In genomic region chr20:12978613-12979495, GRCh38 we compare ENCODE assay signal across 1 cellular context.
TF ChIP-seq lines count a peak whose summit lies in the region.

No MANE protein-coding gene starts in this region.

TF ChIP-seq in HepG2, 621 proteins besides CTCF, POLR2A, EP300 and RAD21 (continued from another document):
- TF ChIP-seq ZNF282 (IDR thresholded peaks at IDR 0.05; ENCODE audit: partially characterized antibody): no peak
- TF ChIP-seq ZNF431 (CRISPR knock-in tag; IDR thresholded peaks at IDR 0.05; ENCODE audit: borderline replicate concordance, low read depth): no peak; the same call in 1 of the 2 replicates
- no peak for TF ChIP-seq FOXA1 (IDR thresholded peaks at IDR 0.05)
- peak; percentile 81 for TF ChIP-seq FOXA1 (CRISPR knock-in tag; IDR thresholded peaks at IDR 0.05)
- no peak for TF ChIP-seq ZNF484 (CRISPR knock-in tag; IDR thresholded peaks at IDR 0.05; ENCODE audit: borderline replicate concordance, low read depth)
- TF ChIP-seq ZNF224 (CRISPR knock-in tag; IDR thresholded peaks at IDR 0.05): no peak
- peak; percentile 81; the same call in 1 of the 2 replicates for TF ChIP-seq ZFP36L1 (CRISPR knock-in tag; IDR thresholded peaks at IDR 0.05)
- no peak for TF ChIP-seq GTF2F1 (IDR thresholded peaks at IDR 0.05; ENCODE audit: low read length)
- TF ChIP-seq FOXO4 (CRISPR knock-in tag; conservative IDR thresholded peaks at IDR 0.05): no peak
- no peak for TF ChIP-seq ZNF598 (CRISPR knock-in tag; IDR thresholded peaks at IDR 0.05; ENCODE audit: borderline replicate concordance)
- TF ChIP-seq HNRNPLL (IDR thresholded peaks at IDR 0.05; ENCODE audit: low read depth, low read length, poor library complexity, severe bottlenecking): no peak
- TF ChIP-seq HOMEZ (CRISPR knock-in tag; IDR thresholded peaks at IDR 0.05; ENCODE audit: low read depth): peak; percentile 92
- TF ChIP-seq NFIC (IDR thresholded peaks at IDR 0.05; ENCODE audit: low read length): peak; percentile 88
- TF ChIP-seq RCOR2 (CRISPR knock-in tag; IDR thresholded peaks at IDR 0.05): peak; percentile 88
- no peak for TF ChIP-seq BRF2 (CRISPR knock-in tag; IDR thresholded peaks at IDR 0.05)
- TF ChIP-seq TFDP1 (CRISPR knock-in tag; IDR thresholded peaks at IDR 0.05; ENCODE audit: borderline replicate concordance): peak; percentile 63; the same call in 1 of the 2 replicates
- no peak for TF ChIP-seq ZFP90 (CRISPR knock-in tag; IDR thresholded peaks at IDR 0.05; ENCODE audit: borderline replicate concordance)
- TF ChIP-seq MAZ (IDR thresholded peaks at IDR 0.05; ENCODE audit: borderline replicate concordance, low read depth, low read length): no peak
- TF ChIP-seq MAZ (CRISPR knock-in tag; IDR thresholded peaks at IDR 0.05; ENCODE audit: low read depth): 0 out of 2 replicates have a peak, but pooled peaks have one; percentile 22
- no peak for TF ChIP-seq ZNF615 (CRISPR knock-in tag; IDR thresholded peaks at IDR 0.05; ENCODE audit: borderline replicate concordance)
- TF ChIP-seq ZNF597 (CRISPR knock-in tag; IDR thresholded peaks at IDR 0.05): no peak
- TF ChIP-seq CBFB (CRISPR knock-in tag; IDR thresholded peaks at IDR 0.05): no peak
- peak; percentile 90 for TF ChIP-seq HDAC1 (CRISPR knock-in tag; IDR thresholded peaks at IDR 0.05)
- no peak; the same call in 1 of the 2 replicates for TF ChIP-seq NFYC (CRISPR knock-in tag; IDR thresholded peaks at IDR 0.05)
- TF ChIP-seq JUN (CRISPR knock-in tag; IDR thresholded peaks at IDR 0.05): no peak
- TF ChIP-seq SRY (CRISPR knock-in tag; IDR thresholded peaks at IDR 0.05): no peak
- TF ChIP-seq FLYWCH1 (CRISPR knock-in tag; IDR thresholded peaks at IDR 0.05): no peak
- 0 out of 2 replicates have a peak, but pooled peaks have one; percentile 56 for TF ChIP-seq ZNF354B (CRISPR knock-in tag; IDR thresholded peaks at IDR 0.05)
- TF ChIP-seq KIAA2018 (CRISPR knock-in tag; IDR thresholded peaks at IDR 0.05; ENCODE audit: borderline replicate concordance): no peak
- no peak for TF ChIP-seq SMAD1 (CRISPR knock-in tag; IDR thresholded peaks at IDR 0.05; ENCODE audit: borderline replicate concordance, low read depth)
- no peak for TF ChIP-seq ARNT2 (CRISPR knock-in tag; IDR thresholded peaks at IDR 0.05; ENCODE audit: low read depth)
- TF ChIP-seq ZFYVE20 (CRISPR knock-in tag; IDR thresholded peaks at IDR 0.05; ENCODE audit: borderline replicate concordance, low read depth): no peak
- no peak for TF ChIP-seq PLSCR1 (CRISPR knock-in tag; IDR thresholded peaks at IDR 0.05; ENCODE audit: borderline replicate concordance)
- TF ChIP-seq SP1 (IDR thresholded peaks at IDR 0.05): no peak
- no peak for TF ChIP-seq SP1 (CRISPR knock-in tag; IDR thresholded peaks at IDR 0.05)
- no peak for TF ChIP-seq SPEN (CRISPR knock-in tag; IDR thresholded peaks at IDR 0.05; ENCODE audit: low read depth)
- no peak; the same call in 1 of the 2 replicates for TF ChIP-seq RXRA (CRISPR knock-in tag; IDR thresholded peaks at IDR 0.05)
- no peak for TF ChIP-seq SP2 (CRISPR knock-in tag; IDR thresholded peaks at IDR 0.05)
- peak in 1 of 2 experiments; percentile 68; a peak in 1 of 4 replicates for TF ChIP-seq ATF4 (CRISPR knock-in tag; IDR thresholded peaks at IDR 0.05)
- TF ChIP-seq SUZ12 (IDR thresholded peaks at IDR 0.05; ENCODE audit: low read depth, low read length): no peak
- no peak for TF ChIP-seq NFRKB (IDR thresholded peaks at IDR 0.05)
- TF ChIP-seq ZNF326 (CRISPR knock-in tag; IDR thresholded peaks at IDR 0.05; ENCODE audit: borderline replicate concordance): no peak
